Comparison of ENCODE assay signal across 13 cellular contexts in the genomic region with DNA sequence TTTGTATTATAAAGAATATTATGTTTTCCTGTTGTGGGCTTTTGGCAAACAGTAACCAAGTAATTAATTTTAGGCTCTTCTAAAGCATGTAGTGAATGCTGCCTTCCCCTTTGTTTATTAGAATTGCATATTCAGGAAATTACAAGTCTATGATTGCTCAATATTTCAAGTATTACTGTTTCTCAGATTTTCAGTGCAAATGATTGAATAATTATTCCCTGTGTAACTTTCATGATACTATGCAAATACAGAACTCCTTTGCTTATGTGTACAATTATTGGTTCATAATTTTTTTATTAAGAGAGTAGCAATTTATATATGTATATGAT.
A peak's percentile ranks its signal among the peaks of the same experiment; 100 is the strongest.
DNase-seq lines count a peak whose midpoint lies in the region; ATAC-seq and TF ChIP-seq lines count a peak whose summit lies in the region.
"Had no signal": no experiment of that assay in that cellular context is flagged by ENCODE, and none has a peak within 500 bp of the region (broad histone marks: within the 10 kb centered on the region; RNA-seq: fewer than 3 reads in every experiment).

No MANE protein-coding gene starts in this region.

- TF ChIP-seq CTCF in 22Rv1 (IDR thresholded peaks at IDR 0.05) (no peak), PC-3 (conservative IDR thresholded peaks at IDR 0.05; ENCODE audit: low read depth, low read length) (no peak), esophagus squamous epithelium (IDR thresholded peaks at IDR 0.05) (no peak), neural progenitor cell (IDR thresholded peaks at IDR 0.05) (no peak)

- H3F3A ChIP-seq in PC-3 (ENCODE audit: low read length, unreplicated experiment) (peaks cover 14% of the 10 kb centered on the region), neural progenitor cell (ENCODE audit: low read depth) (no peaks in the 10 kb centered on the region)

- no peaks in the 10 kb centered on the region for H3K9me3 ChIP-seq in PC-3 (ENCODE audit: low read length)
- no peaks in the 10 kb centered on the region for H3K9me3 ChIP-seq in esophagus squamous epithelium
- H3K9me3 ChIP-seq in neural progenitor cell (ENCODE audit: low read depth) = no peaks in the 10 kb centered on the region

- H3K4me3 ChIP-seq in PC-3 (ENCODE audit: low read length) = peak overlapping the region; percentile 16; the same call in 1 of the 2 replicates
- H3K4me3 ChIP-seq in esophagus squamous epithelium = no peak overlapping the region
- no peak overlapping the region for H3K4me3 ChIP-seq in neural progenitor cell

- H3K9ac ChIP-seq in PC-3 (ENCODE audit: low read length) (peak overlapping the region; percentile 71), neural progenitor cell (no peak overlapping the region)

- no peak for TF ChIP-seq POLR2A in esophagus squamous epithelium (IDR thresholded peaks at IDR 0.05)

- H4K20me1 ChIP-seq in PC-3 (ENCODE audit: low read length) (no peaks in the 10 kb centered on the region), neural progenitor cell (ENCODE audit: low read depth) (no peaks in the 10 kb centered on the region)

- no peak overlapping the region for H3K27ac Mint-ChIP-seq in neural progenitor cell
- H3K27ac Mint-ChIP-seq: B cell had no signal

- POLR2A ChIA-PET in PC-3 (lab: Charles Lee; ENCODE audit: unreplicated experiment) = interaction anchor here (0.8 kb wide), 1 partner anchor 70 kb away, joined by 3 read pairs; no protein-coding TSS in a partner anchor

- peaks cover 4% of the 10 kb centered on the region for H3K9me3 Mint-ChIP-seq in neural progenitor cell
- H3K9me3 Mint-ChIP-seq: activated B cell treated with CpG ODN at 0.5 μM for 24 hours had no signal

- H3K27me3 ChIP-seq in PC-3 (ENCODE audit: low read length) (no peaks in the 10 kb centered on the region), esophagus squamous epithelium (no peaks in the 10 kb centered on the region), neural progenitor cell (no peaks in the 10 kb centered on the region)

- no TSS peak for BruUV-seq in PC-3 (replicated peaks; lab: Mats Ljungman, UMichigan)

- H3K36me3 ChIP-seq in PC-3 (ENCODE audit: low read depth, low read length) = no peaks in the 10 kb centered on the region
- no peaks in the 10 kb centered on the region for H3K36me3 ChIP-seq in esophagus squamous epithelium
- no peaks in the 10 kb centered on the region for H3K36me3 ChIP-seq in neural progenitor cell

- H2AFZ ChIP-seq in PC-3 (ENCODE audit: low read length) (peak overlapping the region; percentile 14; the same call in 1 of the 2 replicates), neural progenitor cell (replicated peaks) (peak overlapping the region; percentile 85)

- CTCF ChIA-PET in PC-3 (lab: Charles Lee) = interaction anchor here (1.2 to 1.5 kb wide), 2 partner anchors 19 to 534 kb away, joined by 6 to 7 read pairs; no protein-coding TSS in a partner anchor

- H3K4me3 Mint-ChIP-seq in neural progenitor cell = no peak overlapping the region
- H3K4me3 Mint-ChIP-seq: activated B cell treated with CpG ODN at 0.5 μM for 24 hours, B cell had no signal

- ATAC-seq in PC-3 = no peak
- ATAC-seq in GM21737 (IDR thresholded peaks at IDR 0.05; ENCODE audit: unreplicated experiment) = no peak

- intact Hi-C loops in PC-3 (cut with micrococcal nuclease) (no loop called here), esophagus squamous epithelium (cut with DNase I) (no loop called here)

- H3K27ac ChIP-seq in 22Rv1 (peak overlapping the region; percentile 17; the same call in 1 of the 2 replicates), PC-3 (ENCODE audit: low read length) (peak overlapping the region; percentile 91), esophagus squamous epithelium (peak overlapping the region; percentile 51 to 88 (median 78)), neural progenitor cell (no peak overlapping the region)

- no peaks in the 10 kb centered on the region for H3K27me3 Mint-ChIP-seq in neural progenitor cell (ENCODE audit: insufficient read depth, low read depth)
- H3K27me3 Mint-ChIP-seq: activated B cell treated with CpG ODN at 0.5 μM for 24 hours, B cell had no signal

- peaks cover 65% of the 10 kb centered on the region for H3K4me1 ChIP-seq in PC-3 (ENCODE audit: insufficient read depth, low read length)
- H3K4me1 ChIP-seq in esophagus squamous epithelium = peaks cover 0 to 43% (median 20%) of the 10 kb centered on the region in 3 donors
- H3K4me1 ChIP-seq in neural progenitor cell = no peaks in the 10 kb centered on the region

- peaks cover 2% of the 10 kb centered on the region for H3K36me3 Mint-ChIP-seq in neural progenitor cell

- H3K9me2 ChIP-seq in PC-3 (replicated peaks; ENCODE audit: low read length) = no peaks in the 10 kb centered on the region

- DNase-seq in PC-3 = no peak
- no peak for DNase-seq in esophagus squamous epithelium (lab: John Stamatoyannopoulos, UW)
- no peak for DNase-seq in neural progenitor cell (ENCODE audit: low spot score)
- no peak for DNase-seq in stimulated activated CD8-positive, alpha-beta memory T cell treated with anti-CD3 and anti-CD28 coated beads, Interleukin-4, amount 100 ng/mL, for 48 hours
- DNase-seq in NCI-H82 treated with DMSO at 0.1 percent for 48 hours (lab: John Stamatoyannopoulos, UW; ENCODE audit: unreplicated experiment) = no peak
- DNase-seq in MV-4-11 (lab: John Stamatoyannopoulos, UW) = no peak
- DNase-seq: activated B cell treated with CpG ODN at 0.5 μM for 24 hours; activated effector memory CD4-positive, alpha-beta T cell treated with anti-CD3 and anti-CD28 coated beads, Interleukin-2, amount 50 U/mL, for 16 hours; effector CD8-positive, alpha-beta T cell; islet precursor cell had no signal

- H3K79me2 ChIP-seq in PC-3 (ENCODE audit: low read length) (no peaks in the 10 kb centered on the region), neural progenitor cell (ENCODE audit: low read depth) (no peaks in the 10 kb centered on the region)

- H3K4me2 ChIP-seq in PC-3 (ENCODE audit: low read length) (peak overlapping the region; percentile 70), neural progenitor cell (no peak overlapping the region)

- no peaks in the 10 kb centered on the region for H3K4me1 Mint-ChIP-seq in neural progenitor cell
